22 cellular contexts compared by ENCODE assay signal in the genomic region with DNA sequence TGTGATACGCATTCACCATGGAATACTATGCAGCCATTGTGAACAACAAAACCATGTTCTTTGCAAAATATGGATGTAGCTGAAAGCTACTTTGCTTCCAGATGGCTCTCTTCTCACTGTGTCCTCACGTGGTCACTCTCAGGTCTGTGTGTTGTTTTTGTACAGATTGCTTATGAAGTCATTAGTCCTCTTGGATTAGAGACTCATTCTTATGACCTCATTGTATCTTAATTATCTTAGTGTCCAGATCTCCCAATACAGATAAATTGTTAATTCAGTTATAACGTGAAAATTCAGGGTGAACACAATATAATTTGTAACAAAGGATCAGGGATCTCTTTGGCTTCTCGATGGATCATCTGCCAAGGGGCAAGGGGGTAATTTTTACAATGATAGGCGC.
DNase-seq lines count a peak whose midpoint lies in the region; ATAC-seq, FAIRE-seq and TF ChIP-seq lines count a peak whose summit lies in the region.
"Had no signal": no experiment of that assay in that cellular context is flagged by ENCODE, and none has a peak within 500 bp of the region (broad histone marks: within the 10 kb centered on the region; RNA-seq: fewer than 3 reads in every experiment).

No MANE protein-coding gene starts in this region.

- no peak for ATAC-seq in activated CD8-positive, alpha-beta memory T cell treated with anti-CD3 and anti-CD28 coated beads, Interleukin-2, amount 10 ng/mL, durations not matched to agents 7 days and 5 days
- no peak for ATAC-seq in K562
- ATAC-seq: A549 had no signal

- H3K4me1 ChIP-seq in HEK293 (ENCODE audit: control insufficient read depth, insufficient read depth, low read length), result no peaks in the 10 kb centered on the region
- H3K4me1 ChIP-seq in K562 (replicated peaks in 1 of 2; ENCODE audit: control insufficient read depth in 2 of 2, insufficient read depth in 2 of 2, low read length in 2 of 2), result no peaks in the 10 kb centered on the region
- no peaks in the 10 kb centered on the region for H3K4me1 ChIP-seq in BE2C
- H3K4me1 ChIP-seq: A549, HAP-1 had no signal

- in situ Hi-C loops in K562 (cut with MboI), result no loop called here

- no peaks in the 10 kb centered on the region for H3K9me3 ChIP-seq in HEK293 (ENCODE audit: control insufficient read depth, insufficient read depth, low read depth, low read length)
- no peaks in the 10 kb centered on the region for H3K9me3 ChIP-seq in K562 (replicated peaks; ENCODE audit: control insufficient read depth, insufficient read depth, low read depth, low read length)
- H3K9me3 ChIP-seq in BE2C, result no peaks in the 10 kb centered on the region
- H3K9me3 ChIP-seq: A549, HAP-1 had no signal

- no peak overlapping the region for H3K9ac ChIP-seq in K562 (ENCODE audit: insufficient read depth in 1 of 2, low read depth in 2 of 2, low read length in 2 of 2)

- POLR2A ChIA-PET in HEK293 (lab: Yijun Ruan, JAX) (no interaction called here), K562 (lab: Yijun Ruan, JAX) (interaction anchor here (0.6 to 10.8 kb wide), 12 partner anchors 12 to 364 kb away, joined by 3 to 121 read pairs (median 4); partner anchors contain the start of gene TOP3B)

- H3K27ac ChIP-seq in HEK293 (ENCODE audit: extremely low read depth, low read depth, low read length), result no peak overlapping the region
- H3K27ac ChIP-seq in K562 (ENCODE audit: extremely low read depth, low read depth, low read length), result no peak overlapping the region
- H3K27ac ChIP-seq: A549 had no signal

- no peak overlapping the region for H3K4me3 Mint-ChIP-seq in activated CD8-positive, alpha-beta memory T cell treated with anti-CD3 and anti-CD28 coated beads, Interleukin-2, amount 10 ng/mL, durations not matched to agents 7 days and 5 days
- H3K4me3 Mint-ChIP-seq: CD4-positive, alpha-beta memory T cell had no signal

- H3K4me2 ChIP-seq in K562 (ENCODE audit: insufficient read depth, low read length), result no peak overlapping the region
- H3K4me2 ChIP-seq: A549 had no signal

- no peak for FAIRE-seq in K562 (lab: Jason Lieb, UNC)
- peak; percentile 40 for FAIRE-seq in urothelium cell line (lab: Jason Lieb, UNC)
- FAIRE-seq: A549, GM12891, GM18507, H54 had no signal

- H3K4me3 ChIP-seq in HEK293 (ENCODE audit: low read depth, low read length) (no peak overlapping the region), K562 (no peak overlapping the region), BE2C (ENCODE audit: low read depth, low read length) (no peak overlapping the region)
- H3K4me3 ChIP-seq: A549, HAP-1 had no signal

- intact Hi-C loops in K562 (cut with micrococcal nuclease), result loop anchor here (10.0 kb wide), 1 partner anchor 58 kb away; no protein-coding TSS in a partner anchor

- no peak for TF ChIP-seq EP300 in K562 (IDR thresholded peaks at IDR 0.05; ENCODE audit: low read length)

- no peak overlapping the region for H3K27ac Mint-ChIP-seq in activated CD8-positive, alpha-beta memory T cell treated with anti-CD3 and anti-CD28 coated beads, Interleukin-2, amount 10 ng/mL, durations not matched to agents 7 days and 5 days
- H3K27ac Mint-ChIP-seq: CD4-positive, alpha-beta memory T cell had no signal

- no peak for TF ChIP-seq POLR2A in K562 (conservative IDR thresholded peaks at IDR 0.05)

- H3K4me1 Mint-ChIP-seq in activated CD8-positive, alpha-beta memory T cell treated with anti-CD3 and anti-CD28 coated beads, Interleukin-2, amount 10 ng/mL, durations not matched to agents 7 days and 5 days, result no peaks in the 10 kb centered on the region
- H3K4me1 Mint-ChIP-seq: CD4-positive, alpha-beta memory T cell had no signal

- H3K9me3 Mint-ChIP-seq in activated CD8-positive, alpha-beta memory T cell treated with anti-CD3 and anti-CD28 coated beads, Interleukin-2, amount 10 ng/mL, durations not matched to agents 7 days and 5 days (ENCODE audit: low read depth), result no peaks in the 10 kb centered on the region
- H3K9me3 Mint-ChIP-seq: CD4-positive, alpha-beta memory T cell had no signal

- CTCF ChIA-PET in activated CD8-positive, alpha-beta memory T cell treated with anti-CD3 and anti-CD28 coated beads, Interleukin-2, amount 10 ng/mL, durations not matched to agents 7 days and 5 days (lab: Charles Lee), result interaction anchor here (0.7 to 1.7 kb wide), 2 partner anchors 22 to 53 kb away, joined by 3 to 4 read pairs; no protein-coding TSS in a partner anchor
- CTCF ChIA-PET in HEK293 (lab: Yijun Ruan, JAX), result interaction anchor here (0.6 to 1.9 kb wide), 5 partner anchors 15 to 110 kb away, joined by 3 to 7 read pairs (median 4); no protein-coding TSS in a partner anchor
- CTCF ChIA-PET in K562 (lab: Yijun Ruan, JAX; ENCODE audit: low intra/inter-chr PET ratio), result no interaction called here

- H4K20me1 ChIP-seq in K562 (replicated peaks; ENCODE audit: control insufficient read depth, insufficient read depth, low read length), result peaks cover 24% of the 10 kb centered on the region

- TF ChIP-seq CTCF in HEK293 (tag by site-specific recombination; IDR thresholded peaks at IDR 0.05) (no peak), K562 (IDR thresholded peaks at IDR 0.05 in 2 of 3, conservative IDR thresholded peaks at IDR 0.05 in 1 of 3; ENCODE audit: insufficient read depth in 2 of 3, low read depth in 1 of 3, low read length in 3 of 3) (no peak), BE2C (IDR thresholded peaks at IDR 0.05; ENCODE audit: low read depth, low read length) (no peak)

- 2% methylated on average over 5 of the region's 5 CpGs for WGBS in K562 (ENCODE audit: insufficient coverage, low coverage, missing lambda C conversion rate)

- H2AFZ ChIP-seq in K562 (ENCODE audit: low read depth, low read length), result no peak overlapping the region

- H3K27me3 ChIP-seq in K562 (ENCODE audit: control insufficient read depth in 2 of 2, insufficient read depth in 2 of 2, low read length in 2 of 2) (peaks cover 47 to 55% of the 10 kb centered on the region in 2 experiments), BE2C (peaks cover 8% of the 10 kb centered on the region)

- TF ChIP-seq RAD21 in K562 (CRISPR knock-in tag; conservative IDR thresholded peaks at IDR 0.05 in 1 of 2, IDR thresholded peaks at IDR 0.05 in 1 of 2), result 0 out of 4 replicates have a peak, but pooled peaks of 1 of the 2 experiments have one; percentile 5

- BruUV-seq in K562 (replicated peaks; lab: Mats Ljungman, UMichigan), result no TSS peak

- no peaks in the 10 kb centered on the region for H3K79me2 ChIP-seq in K562 (ENCODE audit: control insufficient read depth, insufficient read depth, low read length)

- DNase-seq in activated CD8-positive, alpha-beta memory T cell treated with anti-CD3 and anti-CD28 coated beads, Interleukin-2, amount 10 ng/mL, durations not matched to agents 7 days and 5 days, result peak; percentile 23
- DNase-seq in activated CD8-positive, alpha-beta memory T cell treated with anti-CD3 and anti-CD28 coated beads, Interleukin-2, amount 50 U/mL, for 4 hours, result no peak
- DNase-seq in K562 (ENCODE audit: extremely low read depth in 1 of 4, low spot score in 3 of 4) (no peak), urothelium cell line (ENCODE audit: low spot score) (no peak), BE2C (no peak), DMS53 treated with DMSO at 0.1 percent for 48 hours (lab: John Stamatoyannopoulos, UW; ENCODE audit: unreplicated experiment) (no peak)
- DNase-seq: 8988T; ACHN; AML-193; C1 segment of cervical spinal cord; Calu3; CD4-positive, alpha-beta memory T cell; COR-L47; DMS79 treated with DMSO at 0.1 percent for 48 hours; GF-D8; GOT3 had no signal

- H3K36me3 ChIP-seq in HEK293 (ENCODE audit: control insufficient read depth in 2 of 2, insufficient read depth in 1 of 2, low read length in 2 of 2) (no peaks in the 10 kb centered on the region), K562 (ENCODE audit: control insufficient read depth, insufficient read depth, low read length) (no peaks in the 10 kb centered on the region), BE2C (no peaks in the 10 kb centered on the region)
- H3K36me3 ChIP-seq: HAP-1 had no signal

- peaks cover 50% of the 10 kb centered on the region for H3K27me3 Mint-ChIP-seq in activated CD8-positive, alpha-beta memory T cell treated with anti-CD3 and anti-CD28 coated beads, Interleukin-2, amount 10 ng/mL, durations not matched to agents 7 days and 5 days

- no peaks in the 10 kb centered on the region for H3K36me3 Mint-ChIP-seq in activated CD8-positive, alpha-beta memory T cell treated with anti-CD3 and anti-CD28 coated beads, Interleukin-2, amount 10 ng/mL, durations not matched to agents 7 days and 5 days
- H3K36me3 Mint-ChIP-seq: CD4-positive, alpha-beta memory T cell had no signal

- no peaks in the 10 kb centered on the region for H3K9me1 ChIP-seq in K562 (ENCODE audit: control insufficient read depth, insufficient read depth, low read length)

TF ChIP-seq in HEK293, 187 proteins besides CTCF, POLR2A, EP300 and RAD21 (continues in another document):
- TF ChIP-seq KLF7 (tag by site-specific recombination; IDR thresholded peaks at IDR 0.05; ENCODE audit: borderline replicate concordance) (no peak), WT1 (tag by site-specific recombination; IDR thresholded peaks at IDR 0.05) (no peak), ZBTB21 (tag by site-specific recombination; IDR thresholded peaks at IDR 0.05) (0 out of 2 replicates have a peak, but pooled peaks have one; percentile 40), ZNF624 (tag by site-specific recombination; IDR thresholded peaks at IDR 0.05) (no peak), ZFHX2 (tag by site-specific recombination; conservative IDR thresholded peaks at IDR 0.05) (no peak), SP2 (tag by site-specific recombination; IDR thresholded peaks at IDR 0.05) (no peak), ZNF558 (tag by site-specific recombination; IDR thresholded peaks at IDR 0.05) (no peak), ZBTB17 (tag by site-specific recombination; IDR thresholded peaks at IDR 0.05) (no peak)

TF ChIP-seq in K562, 482 proteins besides CTCF, POLR2A, EP300 and RAD21 (continues in another document):
- 0 out of 2 replicates have a peak, but pooled peaks have one; percentile 2 for TF ChIP-seq ILK (tag; IDR thresholded peaks at IDR 0.05; ENCODE audit: borderline replicate concordance, low read depth)
- TF ChIP-seq RNF2 (IDR thresholded peaks at IDR 0.05), result 0 out of 2 replicates have a peak, but pooled peaks have one; percentile 21
